In genomic region chr15:92808611-92809063, GRCh38 we compare ENCODE assay signal across 8 cellular contexts.
DNase-seq lines count a peak whose midpoint lies in the region; ATAC-seq and TF ChIP-seq lines count a peak whose summit lies in the region.

No MANE protein-coding gene starts in this region.

- H3K4me1 ChIP-seq in BLaER1, result peaks cover 49% of the 10 kb centered on the region
- peaks cover 34% of the 10 kb centered on the region for H3K4me1 ChIP-seq in osteoblast (ENCODE audit: insufficient read depth, low read length)

- peak overlapping the region; percentile 70 for H3K4me3 ChIP-seq in BLaER1
- H3K4me3 ChIP-seq in osteoblast (ENCODE audit: insufficient read depth, low read length), result peak overlapping the region; percentile 83

- H3K27me3 ChIP-seq in BLaER1 (no peaks in the 10 kb centered on the region), osteoblast (ENCODE audit: insufficient read depth, low read length) (no peaks in the 10 kb centered on the region)

- DNase-seq in T-helper 9 cell, result peak; percentile 11
- peak; percentile 54 for DNase-seq in fibroblast of peridontal ligament (ENCODE audit: extremely low read depth)
- DNase-seq in osteoblast (ENCODE audit: insufficient read length, low spot score, missing footprints), result peak; percentile 95
- no peak for DNase-seq in NCI-H1930 (lab: John Stamatoyannopoulos, UW)
- DNase-seq in stimulated activated CD4-positive, alpha-beta T cell treated with anti-CD3 and anti-CD28 coated beads, Interleukin-12 subunit alpha, Interleukin-12 subunit beta, amount 100 ng/mL, for 4 hours, result no peak

- peak overlapping the region; percentile 83 for H3K4me2 ChIP-seq in BLaER1
- peak overlapping the region; percentile 89 for H3K4me2 ChIP-seq in osteoblast (ENCODE audit: insufficient read depth, low read length)

- H3K27ac ChIP-seq in BLaER1, result peak overlapping the region; percentile 99
- peak overlapping the region; percentile 93 for H3K27ac ChIP-seq in osteoblast (ENCODE audit: low read depth, low read length)

- peak overlapping the region; percentile 5 for H2AFZ ChIP-seq in osteoblast (ENCODE audit: low read length)

- H3K9ac ChIP-seq in BLaER1, result peak overlapping the region; percentile 99

- H4K20me1 ChIP-seq in BLaER1 (no peaks in the 10 kb centered on the region), osteoblast (ENCODE audit: insufficient read depth, low read length) (no peaks in the 10 kb centered on the region)

- ATAC-seq in GM19043 (IDR thresholded peaks at IDR 0.05; ENCODE audit: low read depth, unreplicated experiment), result peak; percentile 6
- peak; percentile 0 for ATAC-seq in HG03378 (IDR thresholded peaks at IDR 0.05; ENCODE audit: unreplicated experiment)

- TF ChIP-seq CTCF in osteoblast (IDR thresholded peaks at IDR 0.05; ENCODE audit: extremely low read depth, low read depth, low read length), result no peak

- H3K36me3 ChIP-seq in BLaER1 (no peaks in the 10 kb centered on the region), osteoblast (ENCODE audit: insufficient read depth, low read length) (no peaks in the 10 kb centered on the region)

- H3K79me2 ChIP-seq in osteoblast (ENCODE audit: insufficient read depth, low read length), result peaks cover 6% of the 10 kb centered on the region

- H3K9me3 ChIP-seq in BLaER1 (no peaks in the 10 kb centered on the region), osteoblast (ENCODE audit: low read depth, low read length) (no peaks in the 10 kb centered on the region)

Comparison
In these comparisons a context has a peak if more than half of its experiments do, and no peak if none do; other contexts are left out.
1. DNase-seq: peak in T-helper 9 cell (single experiment), fibroblast of peridontal ligament (single experiment) and osteoblast (single experiment); none in NCI-H1930 (0 of 2) and stimulated activated CD4-positive, alpha-beta T cell treated with anti-CD3 and anti-CD28 coated beads, Interleukin-12 subunit alpha, Interleukin-12 subunit beta, amount 100 ng/mL, for 4 hours (single experiment).